13 cellular contexts compared by ENCODE assay signal in the genomic region with DNA sequence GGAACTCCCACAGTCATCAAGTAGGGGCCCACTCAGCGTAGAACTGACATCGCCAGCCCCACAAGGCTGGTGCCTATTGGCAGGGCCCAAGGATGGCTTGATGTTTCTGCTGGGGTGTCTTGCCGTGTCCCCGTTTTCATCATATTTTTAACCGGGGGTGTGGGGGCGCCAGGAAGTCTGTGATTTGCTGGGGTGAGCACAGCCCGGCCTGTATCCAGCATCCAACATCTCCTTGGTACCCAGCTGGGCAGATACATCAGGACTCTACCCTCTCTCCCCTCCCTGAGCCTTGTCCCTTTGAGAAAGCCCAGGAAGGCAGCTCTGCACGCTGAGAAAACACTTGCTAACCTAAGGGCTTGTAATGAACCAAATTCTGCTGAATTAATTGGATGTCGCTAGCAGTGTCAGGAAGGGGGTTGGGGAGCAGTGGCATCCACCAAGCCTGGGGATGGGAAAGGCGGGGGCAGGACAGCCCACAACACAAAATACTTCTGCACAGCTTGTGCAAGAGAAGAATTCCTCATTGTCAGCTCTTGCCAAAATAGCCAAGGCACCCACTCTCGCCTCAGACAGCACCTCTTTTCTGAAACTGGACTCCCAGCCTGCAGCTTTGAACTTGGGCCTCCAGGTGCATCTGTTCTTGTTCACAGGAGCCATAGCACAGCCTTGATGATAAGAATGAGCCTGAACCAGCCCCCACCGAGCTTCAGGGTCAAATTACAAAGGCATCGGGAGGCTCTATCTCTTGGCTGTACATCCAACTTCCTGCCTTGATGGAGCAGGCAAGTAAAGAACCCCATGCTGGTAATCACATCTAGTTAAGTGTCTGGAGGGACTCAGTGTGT.
DNase-seq lines count a peak whose midpoint lies in the region; ATAC-seq, FAIRE-seq and TF ChIP-seq lines count a peak whose summit lies in the region.
"Had no signal": no experiment of that assay in that cellular context is flagged by ENCODE, and none has a peak within 500 bp of the region (broad histone marks: within the 10 kb centered on the region; RNA-seq: fewer than 3 reads in every experiment).

No MANE protein-coding gene starts in this region.

- intact Hi-C loops in HepG2 (cut with micrococcal nuclease; ENCODE audit: unreplicated experiment) (no loop called here), right lobe of liver (cut with DNase I) (no loop called here)
- intact Hi-C loops in activated T-helper 2 cell treated with anti-CD3 and anti-CD28 coated beads, Interferon-gamma antibody, Interleukin-2, Interleukin-4, amounts not matched to agents 10 μg/mL and 5 μg/mL and 100 μg/mL, durations not matched to agents 14 hours and 24 hours and 36 hours (cut with micrococcal nuclease) = no loop called here

- H3K9me3 ChIP-seq in HepG2 (ENCODE audit: low read length) = no peaks in the 10 kb centered on the region
- H3K9me3 ChIP-seq in right lobe of liver = no peaks in the 10 kb centered on the region
- no peaks in the 10 kb centered on the region for H3K9me3 ChIP-seq in SK-N-SH

- no peak for TF ChIP-seq EP300 in HepG2 (IDR thresholded peaks at IDR 0.05; ENCODE audit: low read depth in 2 of 2, low read length in 2 of 2)
- no peak for TF ChIP-seq EP300 in HepG2 (CRISPR knock-in tag; IDR thresholded peaks at IDR 0.05; ENCODE audit: borderline replicate concordance)
- no peak for TF ChIP-seq EP300 in SK-N-SH (IDR thresholded peaks at IDR 0.05; ENCODE audit: borderline replicate concordance in 1 of 2, low read depth in 1 of 2, low read length in 1 of 2)

- H3K9me2 ChIP-seq in SK-N-SH = no peaks in the 10 kb centered on the region

- no peak for DNase-seq in HepG2 (ENCODE audit: low spot score)
- DNase-seq in right lobe of liver = no peak
- DNase-seq in SK-N-SH = peak; percentile 25
- peak; percentile 54 for DNase-seq in fibroblast of pulmonary artery (ENCODE audit: low read depth)
- DNase-seq in activated T-helper 2 cell treated with anti-CD3 and anti-CD28 coated beads, Interferon-gamma antibody, Interleukin-2, Interleukin-4, amounts not matched to agents 10 μg/mL and 5 μg/mL and 100 μg/mL, durations not matched to agents 14 hours and 24 hours and 36 hours (ENCODE audit: low spot score) = no peak
- DNase-seq: activated CD8-positive, alpha-beta memory T cell treated with anti-CD3 and anti-CD28 coated beads, Interleukin-2, amount 50 U/mL, for 48 hours; H9; midbrain; stimulated activated CD4-positive, alpha-beta T cell treated with anti-CD3 and anti-CD28 coated beads, Interleukin-1b, Interleukin-23, amount 100 ng/mL, for 48 hours had no signal

- in situ Hi-C loops in HepG2 (cut with HindIII; ENCODE audit: extremely low pct_ligation_motif_present, low pct_unique_long_range_greater_than_20kb) = no loop called here

- TF ChIP-seq CTCF in HepG2 (CRISPR knock-in tag; IDR thresholded peaks at IDR 0.05) (no peak), right lobe of liver (IDR thresholded peaks at IDR 0.05) (no peak), SK-N-SH (IDR thresholded peaks at IDR 0.05) (no peak), fibroblast of pulmonary artery (IDR thresholded peaks at IDR 0.05; ENCODE audit: low read length, missing control alignments) (no peak)

- H3F3A ChIP-seq in SK-N-SH (replicated peaks; ENCODE audit: insufficient read depth) = no peaks in the 10 kb centered on the region

- H3K36me3 Mint-ChIP-seq in activated T-helper 2 cell treated with anti-CD3 and anti-CD28 coated beads, Interferon-gamma antibody, Interleukin-2, Interleukin-4, amounts not matched to agents 10 μg/mL and 5 μg/mL and 100 μg/mL, durations not matched to agents 14 hours and 24 hours and 36 hours (ENCODE audit: low read depth) = no peaks in the 10 kb centered on the region

- FAIRE-seq in HepG2 (lab: Jason Lieb, UNC) = no peak
- FAIRE-seq: urothelium cell line had no signal

- H3K36me3 ChIP-seq in HepG2 (replicated peaks in 1 of 2; ENCODE audit: control insufficient read depth in 1 of 2, insufficient read depth in 2 of 2, low read length in 2 of 2) = no peaks in the 10 kb centered on the region
- no peaks in the 10 kb centered on the region for H3K36me3 ChIP-seq in right lobe of liver
- H3K36me3 ChIP-seq in SK-N-SH (replicated peaks in 1 of 2; ENCODE audit: control insufficient read depth in 1 of 2, insufficient read depth in 2 of 2, low read length in 1 of 2) = no peaks in the 10 kb centered on the region

- H3K27ac Mint-ChIP-seq in activated T-helper 2 cell treated with anti-CD3 and anti-CD28 coated beads, Interferon-gamma antibody, Interleukin-2, Interleukin-4, amounts not matched to agents 10 μg/mL and 5 μg/mL and 100 μg/mL, durations not matched to agents 14 hours and 24 hours and 36 hours = no peak overlapping the region

- ATAC-seq in HepG2 (peak; percentile 36; the same call in 1 of the 3 replicates), right lobe of liver (no peak), HG03108 (IDR thresholded peaks at IDR 0.05; ENCODE audit: unreplicated experiment) (no peak), HG03139 (IDR thresholded peaks at IDR 0.05; ENCODE audit: unreplicated experiment) (no peak), GM21515 (IDR thresholded peaks at IDR 0.05; ENCODE audit: unreplicated experiment) (no peak)

- H3K27me3 Mint-ChIP-seq in activated T-helper 2 cell treated with anti-CD3 and anti-CD28 coated beads, Interferon-gamma antibody, Interleukin-2, Interleukin-4, amounts not matched to agents 10 μg/mL and 5 μg/mL and 100 μg/mL, durations not matched to agents 14 hours and 24 hours and 36 hours (ENCODE audit: low read depth) = peaks cover 7% of the 10 kb centered on the region

- H3K4me2 ChIP-seq in HepG2 (ENCODE audit: low read depth, low read length) = no peak overlapping the region
- no peak overlapping the region for H3K4me2 ChIP-seq in SK-N-SH

- H3K9ac ChIP-seq in HepG2 (ENCODE audit: insufficient read depth, low read depth, low read length) = no peak overlapping the region
- H3K9ac ChIP-seq in SK-N-SH = no peak overlapping the region

- no peaks in the 10 kb centered on the region for H3K9me3 Mint-ChIP-seq in activated T-helper 2 cell treated with anti-CD3 and anti-CD28 coated beads, Interferon-gamma antibody, Interleukin-2, Interleukin-4, amounts not matched to agents 10 μg/mL and 5 μg/mL and 100 μg/mL, durations not matched to agents 14 hours and 24 hours and 36 hours
- H3K9me3 Mint-ChIP-seq: H9 had no signal

- POLR2A ChIA-PET in HepG2 (lab: Yijun Ruan, JAX) = no interaction called here
- POLR2A ChIA-PET in SK-N-SH (lab: Yijun Ruan, JAX) = no interaction called here

- H3K4me1 Mint-ChIP-seq in activated T-helper 2 cell treated with anti-CD3 and anti-CD28 coated beads, Interferon-gamma antibody, Interleukin-2, Interleukin-4, amounts not matched to agents 10 μg/mL and 5 μg/mL and 100 μg/mL, durations not matched to agents 14 hours and 24 hours and 36 hours (ENCODE audit: low read depth) = no peaks in the 10 kb centered on the region

- no peaks in the 10 kb centered on the region for H3K79me2 ChIP-seq in HepG2 (ENCODE audit: insufficient read depth, low read length)
- no peaks in the 10 kb centered on the region for H3K79me2 ChIP-seq in SK-N-SH (ENCODE audit: insufficient read depth)

- no TSS peak for BruUV-seq in HepG2 (replicated peaks; lab: Mats Ljungman, UMichigan)

- H2AFZ ChIP-seq in HepG2 (ENCODE audit: low read length) = no peak overlapping the region
- no peak overlapping the region for H2AFZ ChIP-seq in SK-N-SH (ENCODE audit: low read depth)

- no peak for TF ChIP-seq POLR2A in HepG2 (IDR thresholded peaks at IDR 0.05; ENCODE audit: insufficient read depth in 1 of 2, low read depth in 2 of 2, low read length in 2 of 2)
- TF ChIP-seq POLR2A in right lobe of liver (IDR thresholded peaks at IDR 0.05) = no peak

- no peak overlapping the region for H3K4me3 Mint-ChIP-seq in activated T-helper 2 cell treated with anti-CD3 and anti-CD28 coated beads, Interferon-gamma antibody, Interleukin-2, Interleukin-4, amounts not matched to agents 10 μg/mL and 5 μg/mL and 100 μg/mL, durations not matched to agents 14 hours and 24 hours and 36 hours (ENCODE audit: low read depth)
- H3K4me3 Mint-ChIP-seq: H9 had no signal

- no peaks in the 10 kb centered on the region for H4K20me1 ChIP-seq in HepG2 (ENCODE audit: insufficient read depth, low read length)
- no peaks in the 10 kb centered on the region for H4K20me1 ChIP-seq in SK-N-SH (ENCODE audit: insufficient read depth)

- CTCF ChIA-PET in HepG2 (lab: Yijun Ruan, JAX; ENCODE audit: low intra/inter-chr PET ratio, low total read pairs) = no interaction called here
- CTCF ChIA-PET in SK-N-SH (lab: Yijun Ruan, JAX) = no interaction called here

- no peak for TF ChIP-seq RAD21 in HepG2 (CRISPR knock-in tag; IDR thresholded peaks at IDR 0.05)
- TF ChIP-seq RAD21 in SK-N-SH (IDR thresholded peaks at IDR 0.05; ENCODE audit: low read length) = no peak

- 56% methylated on average over 6 of the region's 13 CpGs for WGBS in HepG2 (ENCODE audit: low lambda C conversion rate)
- 63% methylated on average over 6 of the region's 13 CpGs for WGBS in right lobe of liver (ENCODE audit: insufficient coverage, low coverage, low lambda C conversion rate, missing lambda C conversion rate)
- WGBS in SK-N-SH (ENCODE audit: low lambda C conversion rate) = 70% methylated on average over 12 of the region's 13 CpGs

- H3K27me3 ChIP-seq in HepG2 (ENCODE audit: control insufficient read depth in 1 of 2, insufficient read depth in 2 of 2, low read length in 2 of 2) (peaks cover 0 to 21% of the 10 kb centered on the region in 2 experiments; a peak in 3 of 5 replicates), right lobe of liver (no peaks in the 10 kb centered on the region), SK-N-SH (ENCODE audit: insufficient read depth) (no peaks in the 10 kb centered on the region)

- H3K4me3 ChIP-seq in HepG2 (replicated peaks in 1 of 3; ENCODE audit: insufficient read depth in 1 of 3, low read depth in 2 of 3, low read length in 3 of 3) (no peak overlapping the region), right lobe of liver (no peak overlapping the region), SK-N-SH (ENCODE audit: low read depth in 2 of 2, low read length in 1 of 2) (no peak overlapping the region), fibroblast of pulmonary artery (replicated peaks; ENCODE audit: low read depth, low read length) (no peak overlapping the region)

- H3K4me1 ChIP-seq in HepG2 (ENCODE audit: insufficient read depth, low read length) (no peaks in the 10 kb centered on the region), right lobe of liver (no peaks in the 10 kb centered on the region), SK-N-SH (ENCODE audit: control insufficient read depth in 1 of 2, insufficient read depth in 2 of 2, low read depth in 1 of 2, low read length in 1 of 2) (peaks cover 0 to 8% of the 10 kb centered on the region in 2 experiments; a peak in 1 of 4 replicates)

- H3K27ac ChIP-seq in HepG2 (ENCODE audit: extremely low read length, insufficient read depth, low read length) (no peak overlapping the region), right lobe of liver (no peak overlapping the region), SK-N-SH (ENCODE audit: low read depth in 2 of 2, low read length in 1 of 2) (no peak overlapping the region)

TF ChIP-seq in HepG2, 621 proteins besides CTCF, POLR2A, EP300 and RAD21 (continues in another document):
- peak; percentile 82 for TF ChIP-seq SIX4 (CRISPR knock-in tag; IDR thresholded peaks at IDR 0.05)

TF ChIP-seq in SK-N-SH, 30 proteins besides CTCF, POLR2A, EP300 and RAD21 (continues in another document):
- no peak for TF ChIP-seq SMC3 (IDR thresholded peaks at IDR 0.05; ENCODE audit: low read depth, low read length)

Comparison
In these comparisons a context has a peak if more than half of its experiments do, and no peak if none do; other contexts are left out.
1. DNase-seq: peak in SK-N-SH (single experiment) and fibroblast of pulmonary artery (single experiment); none in HepG2 (single experiment), right lobe of liver (0 of 3) and activated T-helper 2 cell treated with anti-CD3 and anti-CD28 coated beads, Interferon-gamma antibody, Interleukin-2, Interleukin-4, amounts not matched to agents 10 μg/mL and 5 μg/mL and 100 μg/mL, durations not matched to agents 14 hours and 24 hours and 36 hours (single experiment).